Comparison of ENCODE assay signal across 8 cellular contexts in genomic region chr11:85718991-85719807, GRCh38. TPM values are rescaled to one million over a fixed set of nuclear protein-coding genes. Genes with fewer than 3 reads are reported as not detected.
A peak's percentile ranks its signal among the peaks of the same experiment; 100 is the strongest.
DNase-seq lines count a peak whose midpoint lies in the region; ATAC-seq, FAIRE-seq and TF ChIP-seq lines count a peak whose summit lies in the region.

No MANE protein-coding gene starts in this region.

- peak overlapping the region; percentile 41 for H3K4me3 ChIP-seq in A549
- H3K4me3 ChIP-seq in epithelial cell of esophagus (ENCODE audit: low read length): no peak overlapping the region
- no peak overlapping the region for H3K4me3 ChIP-seq in lung

- TF ChIP-seq CTCF in A549 (IDR thresholded peaks at IDR 0.05) (no peak), epithelial cell of esophagus (IDR thresholded peaks at IDR 0.05; ENCODE audit: insufficient read depth, low read depth, low read length, missing control alignments) (no peak), lung (IDR thresholded peaks at IDR 0.05; ENCODE audit: control extremely low read depth, extremely low read depth) (no peak)

- DNase-seq in A549 (ENCODE audit: low read depth in 1 of 2, low spot score in 1 of 2): peak; percentile 86 to 91
- peak; percentile 59 for DNase-seq in NCI-H2196 treated with DMSO at 0.1 percent for 48 hours (lab: John Stamatoyannopoulos, UW; ENCODE audit: unreplicated experiment)
- peak; percentile 89 for DNase-seq in epithelial cell of esophagus (ENCODE audit: low read depth)
- DNase-seq in lung (ENCODE audit: low spot score): peak; percentile 29
- no peak for DNase-seq in stimulated activated CD8-positive, alpha-beta memory T cell treated with anti-CD3 and anti-CD28 coated beads, Interleukin-4, amount 100 ng/mL, for 48 hours
- no peak for DNase-seq in middle frontal gyrus (ENCODE audit: extremely low spot score, low spot score)
- DNase-seq in NCI-H774 (lab: John Stamatoyannopoulos, UW): no peak
- no peak for DNase-seq in SK-N-DZ (ENCODE audit: low spot score)

- H3K4me1 ChIP-seq in A549 (peaks cover 55% of the 10 kb centered on the region), lung (ENCODE audit: control insufficient read depth in 2 of 2, insufficient read depth in 2 of 2, low read length in 2 of 2) (peaks cover 0 to 6% of the 10 kb centered on the region in 2 donors)

- peak in 1 of 2 experiments; percentile 34; a peak in 1 of 5 replicates for TF ChIP-seq EP300 in A549 (IDR thresholded peaks at IDR 0.05)

- peak; percentile 97 for ATAC-seq in A549
- ATAC-seq in lung (ENCODE audit: insufficient read depth, low FRiP score): peak; percentile 77

- no peaks in the 10 kb centered on the region for H3K27me3 ChIP-seq in lung (ENCODE audit: control insufficient read depth, insufficient read depth)

- H3K36me3 ChIP-seq in lung (ENCODE audit: control insufficient read depth in 2 of 2, insufficient read depth in 2 of 2, low read length in 2 of 2): no peaks in the 10 kb centered on the region

- peak in 1 of 2 experiments; percentile 8; a peak in 1 of 5 replicates for TF ChIP-seq RAD21 in A549 (conservative IDR thresholded peaks at IDR 0.05 in 1 of 2, IDR thresholded peaks at IDR 0.05 in 1 of 2)

- 0 out of 3 replicates have a peak, but pooled peaks cover 2% of the 10 kb centered on the region for H3K9me3 ChIP-seq in A549
- H3K9me3 ChIP-seq in lung (ENCODE audit: control insufficient read depth in 2 of 2, insufficient read depth in 1 of 2, low read length in 1 of 2): no peaks in the 10 kb centered on the region

- no peak for TF ChIP-seq POLR2A in A549 (IDR thresholded peaks at IDR 0.05; ENCODE audit: low read length)

- 25% methylated on average over 10 of the region's 10 CpGs for WGBS in A549 (ENCODE audit: missing lambda C conversion rate)
- 58 to 78% methylated on average over 10 of the region's 10 CpGs for WGBS in lung, 2 donors

- CTCF ChIA-PET in A549 (lab: Yijun Ruan, JAX): interaction anchor here (0.8 to 3.6 kb wide), 5 partner anchors 18 to 135 kb away, joined by 3 to 10 read pairs (median 4); partner anchors contain the start of gene CCDC83

- peak overlapping the region; percentile 84 for H3K4me2 ChIP-seq in A549

- POLR2A ChIA-PET in A549 (lab: Yijun Ruan, JAX): interaction anchor here (0.8 to 1.4 kb wide), 3 partner anchors 36 to 90 kb away, joined by 3 to 4 read pairs (median 3); no protein-coding TSS in a partner anchor

- H3K27ac ChIP-seq in A549: peak overlapping the region; percentile 66 to 77
- peak overlapping the region; percentile 3 to 59 for H3K27ac ChIP-seq in lung (ENCODE audit: low read depth in 1 of 2, low read length in 1 of 2)

- peak; percentile 51 for FAIRE-seq in A549 (lab: Jason Lieb, UNC)

TF ChIP-seq in A549, 52 proteins besides CTCF, POLR2A, EP300 and RAD21:
- peak; percentile 72; the same call in 1 of the 2 replicates for TF ChIP-seq JUNB (IDR thresholded peaks at IDR 0.05)
- no peak for TF ChIP-seq HOXB5 (CRISPR knock-in tag; IDR thresholded peaks at IDR 0.05)
- peak in 1 of 2 experiments; percentile 49; a peak in 1 of 4 replicates for TF ChIP-seq CEBPB (IDR thresholded peaks at IDR 0.05)
- TF ChIP-seq RCOR1 (IDR thresholded peaks at IDR 0.05; ENCODE audit: low read depth, low read length): no peak
- peak; percentile 87; the same call in 1 of the 2 replicates for TF ChIP-seq GATA3 (IDR thresholded peaks at IDR 0.05; ENCODE audit: borderline replicate concordance)
- no peak for TF ChIP-seq ZC3H11A (IDR thresholded peaks at IDR 0.05)
- no peak for TF ChIP-seq RFX5 (IDR thresholded peaks at IDR 0.05)
- TF ChIP-seq HOXA7 (CRISPR knock-in tag; IDR thresholded peaks at IDR 0.05): no peak
- no peak for TF ChIP-seq MAFK (IDR thresholded peaks at IDR 0.05; ENCODE audit: partially characterized antibody)
- peak; percentile 84 for TF ChIP-seq MAX (IDR thresholded peaks at IDR 0.05)
- TF ChIP-seq SMC3 (IDR thresholded peaks at IDR 0.05): peak; percentile 39; the same call in 2 of the 3 replicates
- no peak for TF ChIP-seq PHF8 (IDR thresholded peaks at IDR 0.05; ENCODE audit: borderline replicate concordance, low read depth)
- no peak for TF ChIP-seq ZSCAN20 (CRISPR knock-in tag; IDR thresholded peaks at IDR 0.05)
- TF ChIP-seq ATOH8 (CRISPR knock-in tag; IDR thresholded peaks at IDR 0.05; ENCODE audit: low read depth): no peak
- TF ChIP-seq FOSL2 (IDR thresholded peaks at IDR 0.05): peak; percentile 57; the same call in 1 of the 2 replicates
- TF ChIP-seq FOSL2 (CRISPR knock-in tag; IDR thresholded peaks at IDR 0.05): peak; percentile 89
- TF ChIP-seq JUN (IDR thresholded peaks at IDR 0.05): peak; percentile 52 to 58; a peak in 2 of 5 replicates

RNA-seq across cellular contexts. Expression of gene CCDC89, which starts 33.2 kb away (rescaled TPM):
- polyA plus RNA-seq in A549 (2011; rRNA removed) (0.05 and 0.07 TPM in 2 replicates), A549 (2017; fragmentation: RNase III; extraction: RNeasy Plus Mini Kit Qiagen cat#74134 plus additional on column Dnase treatment) (not detected in 3 replicates), lung (1 to 10 TPM in 1 of 2 donors, under 1 TPM in 1; 0.65 to 3.1 TPM)
- 0.03 TPM in 2 replicates for polyA plus RNA-seq in A549 (2012; cell fraction: cytosol; rRNA removed)
- polyA plus RNA-seq in A549 (2012; cell fraction: nucleus; rRNA removed): 0.09 and 0.13 TPM in 2 replicates
- polyA minus RNA-seq in A549 (2011; rRNA and poly(A)+ RNA removed): 0.29 and 0.33 TPM in 2 replicates
- total RNA-seq in lung: 1 to 10 TPM; 3.1 to 6.5 TPM
- polyA plus RNA-seq in SK-N-DZ (2014; cell fraction: cytosol; rRNA removed): 5.9 and 7.1 TPM in 2 replicates
- 4.6 and 5.6 TPM in 2 replicates for polyA plus RNA-seq in SK-N-DZ (2014; cell fraction: nucleus; rRNA removed)

RNA-seq across cellular contexts. Expression of gene CREBZF, which starts 54.3 kb away (rescaled TPM):
- polyA plus RNA-seq in A549 (2011; rRNA removed) (58.5 and 61.8 TPM in 2 replicates), A549 (2017; fragmentation: RNase III; extraction: RNeasy Plus Mini Kit Qiagen cat#74134 plus additional on column Dnase treatment) (48.2 to 58.6 TPM (median 57.8 TPM) in 3 replicates), lung (10 to 100 TPM; 20.2 to 31.8 TPM)
- polyA plus RNA-seq in A549 (2012; cell fraction: cytosol; rRNA removed): 30.7 and 32.7 TPM in 2 replicates
- 99.6 and 113 TPM in 2 replicates for polyA plus RNA-seq in A549 (2012; cell fraction: nucleus; rRNA removed)
- 29.4 and 31.3 TPM in 2 replicates for polyA minus RNA-seq in A549 (2011; rRNA and poly(A)+ RNA removed)
- 100 to 1,000 TPM in 1 of 2 donors, 10 to 100 TPM in 1; 36.1 to 115 TPM for total RNA-seq in lung
- polyA plus RNA-seq in SK-N-DZ (2014; cell fraction: cytosol; rRNA removed): 121 and 122 TPM in 2 replicates
- polyA plus RNA-seq in SK-N-DZ (2014; cell fraction: nucleus; rRNA removed): 382 and 397 TPM in 2 replicates

Comparison
In these comparisons a context has a peak if more than half of its experiments do, and no peak if none do; other contexts are left out.
1. DNase-seq: peak in A549 (2 of 2), NCI-H2196 treated with DMSO at 0.1 percent for 48 hours (single experiment), epithelial cell of esophagus (single experiment) and lung (single experiment); none in stimulated activated CD8-positive, alpha-beta memory T cell treated with anti-CD3 and anti-CD28 coated beads, Interleukin-4, amount 100 ng/mL, for 48 hours (single experiment), middle frontal gyrus (single experiment), NCI-H774 (single experiment) and SK-N-DZ (single experiment).